20 cellular contexts compared by ENCODE assay signal in the genomic region with DNA sequence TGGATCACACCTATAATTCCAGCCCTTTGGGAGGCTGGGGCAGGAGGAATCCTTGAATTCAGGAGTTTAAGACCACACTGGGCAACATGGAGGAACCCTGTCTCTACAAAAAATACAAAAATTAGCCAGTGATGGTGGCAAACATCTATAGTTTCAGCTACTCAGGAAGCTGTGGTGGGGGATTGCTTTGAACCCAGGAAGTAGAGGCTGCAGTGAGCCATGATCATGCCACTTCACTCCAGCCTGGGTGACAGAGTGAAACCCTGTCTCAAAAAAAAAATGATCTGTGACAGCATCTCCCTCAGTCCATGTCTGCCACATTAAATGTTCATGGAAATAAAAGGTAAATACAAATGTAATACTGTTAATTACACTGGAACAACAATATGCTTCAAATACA.
DNase-seq lines count a peak whose midpoint lies in the region; ATAC-seq and TF ChIP-seq lines count a peak whose summit lies in the region.
"Had no signal": no experiment of that assay in that cellular context is flagged by ENCODE, and none has a peak within 500 bp of the region (broad histone marks: within the 10 kb centered on the region; RNA-seq: fewer than 3 reads in every experiment).

No MANE protein-coding gene starts in this region.

- H3K9me3 Mint-ChIP-seq in stimulated activated naive CD8-positive, alpha-beta T cell treated with anti-CD3 and anti-CD28 coated beads, Interleukin-15, Interleukin-2, amounts not matched to agents 100 ng/mL and 50 ng/mL, for 24 hours: no peaks in the 10 kb centered on the region
- peaks cover 0 to 7% of the 10 kb centered on the region in 2 donors for H3K9me3 Mint-ChIP-seq in activated naive CD4-positive, alpha-beta T cell treated with anti-CD3 and anti-CD28 coated beads, Interleukin-2, amount 50 U/mL, for 72 hours

- H3K9me3 ChIP-seq in thymus (ENCODE audit: control insufficient read depth): no peaks in the 10 kb centered on the region
- peaks cover 0 to 7% (median 0%) of the 10 kb centered on the region in 12 donors for H3K9me3 ChIP-seq in heart left ventricle
- H3K9me3 ChIP-seq: ascending aorta, pancreas, suprapubic skin had no signal

- no peak for TF ChIP-seq CTCF in heart left ventricle (IDR thresholded peaks at IDR 0.05)

- H3K36me3 ChIP-seq in thymus (ENCODE audit: control insufficient read depth, insufficient read depth): no peaks in the 10 kb centered on the region
- H3K36me3 ChIP-seq in heart left ventricle: no peaks in the 10 kb centered on the region
- H3K36me3 ChIP-seq: ascending aorta, pancreas, suprapubic skin had no signal

- H3K27me3 ChIP-seq in thymus (ENCODE audit: control insufficient read depth, insufficient read depth) (no peaks in the 10 kb centered on the region), heart left ventricle (no peaks in the 10 kb centered on the region)
- H3K27me3 ChIP-seq: ascending aorta, pancreas, suprapubic skin had no signal

- H3K4me1 ChIP-seq in thymus (ENCODE audit: control insufficient read depth, insufficient read depth, low read length): peaks cover 23% of the 10 kb centered on the region
- no peaks in the 10 kb centered on the region for H3K4me1 ChIP-seq in heart left ventricle
- H3K4me1 ChIP-seq: ascending aorta, pancreas, suprapubic skin had no signal

- intact Hi-C loops in heart left ventricle (cut with DNase I): no loop called here

- no peak for TF ChIP-seq POLR2A in heart left ventricle (IDR thresholded peaks at IDR 0.05)

- peak overlapping the region; percentile 8 for H3K4me3 Mint-ChIP-seq in stimulated activated naive CD8-positive, alpha-beta T cell treated with anti-CD3 and anti-CD28 coated beads, Interleukin-15, Interleukin-2, amounts not matched to agents 100 ng/mL and 50 ng/mL, for 24 hours

- no peaks in the 10 kb centered on the region for H3K27me3 Mint-ChIP-seq in stimulated activated naive CD8-positive, alpha-beta T cell treated with anti-CD3 and anti-CD28 coated beads, Interleukin-15, Interleukin-2, amounts not matched to agents 100 ng/mL and 50 ng/mL, for 24 hours

- ATAC-seq in stimulated activated naive CD8-positive, alpha-beta T cell treated with anti-CD3 and anti-CD28 coated beads, Interleukin-15, Interleukin-2, amounts not matched to agents 100 U/mL and 50 U/mL, for 24 hours: no peak
- ATAC-seq in activated naive CD4-positive, alpha-beta T cell treated with anti-CD3 and anti-CD28 coated beads, Interleukin-2, amount 50 U/mL, for 72 hours: peak; percentile 51 to 57
- ATAC-seq in heart left ventricle (no peak), HG02938 (IDR thresholded peaks at IDR 0.05; ENCODE audit: unreplicated experiment) (no peak)
- ATAC-seq: GM12878, HCT116, pancreas, sciatic nerve had no signal

- H3K27ac ChIP-seq in thymus (ENCODE audit: low read depth) (peak overlapping the region; percentile 77), heart left ventricle (no peak overlapping the region)
- H3K27ac ChIP-seq: ascending aorta, pancreas, suprapubic skin, VCaP had no signal

- H3K4me1 Mint-ChIP-seq in stimulated activated naive CD8-positive, alpha-beta T cell treated with anti-CD3 and anti-CD28 coated beads, Interleukin-15, Interleukin-2, amounts not matched to agents 100 ng/mL and 50 ng/mL, for 24 hours (ENCODE audit: low read depth): peaks cover 96% of the 10 kb centered on the region

- H3K27ac Mint-ChIP-seq in stimulated activated naive CD8-positive, alpha-beta T cell treated with anti-CD3 and anti-CD28 coated beads, Interleukin-15, Interleukin-2, amounts not matched to agents 100 ng/mL and 50 ng/mL, for 24 hours: peak overlapping the region; percentile 96
- peak overlapping the region; percentile 78 to 88 for H3K27ac Mint-ChIP-seq in activated naive CD4-positive, alpha-beta T cell treated with anti-CD3 and anti-CD28 coated beads, Interleukin-2, amount 50 U/mL, for 72 hours

- DNase-seq in stimulated activated naive CD8-positive, alpha-beta T cell treated with anti-CD3 and anti-CD28 coated beads, Interleukin-15, Interleukin-2, amounts not matched to agents 100 U/mL and 50 U/mL, for 24 hours: no peak
- DNase-seq in T-helper 9 cell (peak; percentile 5), heart left ventricle (no peak), NCI-H2081 treated with DMSO at 0.1 percent for 48 hours (lab: John Stamatoyannopoulos, UW) (no peak)
- DNase-seq in activated naive CD4-positive, alpha-beta T cell treated with anti-CD3 and anti-CD28 coated beads, Interleukin-2, amount 50 U/mL, for 72 hours (ENCODE audit: low spot score in 2 of 2): peak in 1 of 2 donors; percentile 21
- DNase-seq: GF-D8, NCI-H1048, NCI-H2029 treated with DMSO at 0.1 percent for 48 hours, NCI-H510A treated with DMSO at 0.1 percent for 48 hours, pancreas, SW 1271 had no signal

- H3K4me3 ChIP-seq in thymus (ENCODE audit: low read length): no peak overlapping the region
- no peak overlapping the region for H3K4me3 ChIP-seq in heart left ventricle
- H3K4me3 ChIP-seq: ascending aorta, GM12878, pancreas, suprapubic skin had no signal

- peaks cover 9% of the 10 kb centered on the region for H3K36me3 Mint-ChIP-seq in stimulated activated naive CD8-positive, alpha-beta T cell treated with anti-CD3 and anti-CD28 coated beads, Interleukin-15, Interleukin-2, amounts not matched to agents 100 ng/mL and 50 ng/mL, for 24 hours (ENCODE audit: low read depth)
- peaks cover 4 to 66% of the 10 kb centered on the region in 2 donors for H3K36me3 Mint-ChIP-seq in activated naive CD4-positive, alpha-beta T cell treated with anti-CD3 and anti-CD28 coated beads, Interleukin-2, amount 50 U/mL, for 72 hours

Comparison
In these comparisons a context has a peak if more than half of its experiments do, and no peak if none do; other contexts are left out.
1. ATAC-seq: peak in activated naive CD4-positive, alpha-beta T cell treated with anti-CD3 and anti-CD28 coated beads, Interleukin-2, amount 50 U/mL, for 72 hours (2 of 2); none in stimulated activated naive CD8-positive, alpha-beta T cell treated with anti-CD3 and anti-CD28 coated beads, Interleukin-15, Interleukin-2, amounts not matched to agents 100 U/mL and 50 U/mL, for 24 hours (single experiment), heart left ventricle (0 of 4) and HG02938 (single experiment).